In genomic region chr22:20809538-20810185, GRCh38 we compare ENCODE assay signal across 27 cellular contexts. TPM values are rescaled to one million over a fixed set of nuclear protein-coding genes. Genes with fewer than 3 reads are reported as not detected.
DNase-seq lines count a peak whose midpoint lies in the region; ATAC-seq and TF ChIP-seq lines count a peak whose summit lies in the region.
"Had no signal": no experiment of that assay in that cellular context is flagged by ENCODE, and none has a peak within 500 bp of the region (broad histone marks: within the 10 kb centered on the region; RNA-seq: fewer than 3 reads in every experiment).

No MANE protein-coding gene starts in this region.

- intact Hi-C loops in IMR-90 (cut with micrococcal nuclease) = loop anchor here (5.0 to 10.0 kb wide), 3 partner anchors 43 to 145 kb away; partner anchors contain the start of gene CRKL
- intact Hi-C loops in naive thymus-derived CD4-positive, alpha-beta T cell (cut with micrococcal nuclease) = loop anchor here in 1 of 2 donors (10.0 kb wide), 1 partner anchor 105 kb away; the partner anchor contains the start of gene CRKL
- intact Hi-C loops in esophagus muscularis mucosa (cut with DNase I) = no loop called here
- intact Hi-C loops in ovary (cut with DNase I) = no loop called here

- H4K8ac ChIP-seq in IMR-90 (ENCODE audit: low read depth in 2 of 2, low read length in 2 of 2) = no peak overlapping the region

- no peaks in the 10 kb centered on the region for H3K27me3 ChIP-seq in BLaER1 treated with 17β-estradiol and CSF1 and Interleukin-3, amounts not matched to agents 10 nM and 100 nM
- H3K27me3 ChIP-seq in IMR-90 (ENCODE audit: control insufficient read depth, insufficient read depth, low read length) (no peaks in the 10 kb centered on the region), esophagus muscularis mucosa (no peaks in the 10 kb centered on the region), ovary (no peaks in the 10 kb centered on the region)
- H3K27me3 ChIP-seq in naive thymus-derived CD4-positive, alpha-beta T cell (ENCODE audit: control insufficient read depth in 2 of 2, insufficient read depth in 2 of 2, low read length in 2 of 2) = no peaks in the 10 kb centered on the region
- H3K27me3 ChIP-seq: SJCRH30 had no signal

- H2BK15ac ChIP-seq in IMR-90 (ENCODE audit: low read depth, low read length) = no peak overlapping the region

- CTCF ChIA-PET in IMR-90 (lab: Yijun Ruan, JAX) = interaction anchor here (1.5 kb wide), 1 partner anchor 76 kb away, joined by 5 read pairs; no protein-coding TSS in a partner anchor
- CTCF ChIA-PET in naive thymus-derived CD4-positive, alpha-beta T cell (lab: Charles Lee) = interaction anchor here (0.8 kb wide), 1 partner anchor 391 kb away, joined by 10 read pairs; no protein-coding TSS in a partner anchor

- dilution Hi-C loops in IMR-90 (cut with HindIII; ENCODE audit: low sequenced_read_pairs, unreplicated experiment) = no loop called here

- H3K56ac ChIP-seq in IMR-90 (ENCODE audit: extremely low read depth, insufficient read depth, low read length) = no peak overlapping the region

- H3K9me3 Mint-ChIP-seq in activated naive CD8-positive, alpha-beta T cell treated with anti-CD3 and anti-CD28 coated beads for 36 hours = no peaks in the 10 kb centered on the region
- H3K9me3 Mint-ChIP-seq in naive thymus-derived CD4-positive, alpha-beta T cell = no peaks in the 10 kb centered on the region
- H3K9me3 Mint-ChIP-seq: CD8-positive, alpha-beta memory T cell had no signal

- TF ChIP-seq RAD21 in IMR-90 (IDR thresholded peaks at IDR 0.05; ENCODE audit: low read length) = no peak

- 0 out of 2 replicates have a peak overlapping the region, but pooled peaks have one; percentile 20 for H2BK20ac ChIP-seq in IMR-90 (ENCODE audit: low read depth, low read length)

- H3K9ac ChIP-seq in BLaER1 treated with 17β-estradiol and CSF1 and Interleukin-3, amounts not matched to agents 10 nM and 100 nM = peak overlapping the region in 7 of 11 experiments; percentile 7 to 68 (median 52); a peak in 13 of 22 replicates
- H3K9ac ChIP-seq in IMR-90 (ENCODE audit: low read depth, low read length) = no peak overlapping the region

- peaks cover 72 to 99% (median 86%) of the 10 kb centered on the region in 11 experiments for H3K36me3 ChIP-seq in BLaER1 treated with 17β-estradiol and CSF1 and Interleukin-3, amounts not matched to agents 10 nM and 100 nM
- H3K36me3 ChIP-seq in IMR-90 (ENCODE audit: control insufficient read depth, insufficient read depth, low read length) = peaks cover 33% of the 10 kb centered on the region
- H3K36me3 ChIP-seq in naive thymus-derived CD4-positive, alpha-beta T cell (ENCODE audit: control insufficient read depth in 2 of 3, insufficient read depth in 3 of 3, low read length in 3 of 3) = peaks cover 18 to 82% (median 22%) of the 10 kb centered on the region in 3 experiments
- H3K36me3 ChIP-seq in esophagus muscularis mucosa = peaks cover 62 to 100% (median 94%) of the 10 kb centered on the region in 4 donors
- no peaks in the 10 kb centered on the region for H3K36me3 ChIP-seq in ovary

- H3K4me1 Mint-ChIP-seq in activated naive CD8-positive, alpha-beta T cell treated with anti-CD3 and anti-CD28 coated beads for 36 hours = peaks cover 23% of the 10 kb centered on the region
- H3K4me1 Mint-ChIP-seq in naive thymus-derived CD4-positive, alpha-beta T cell = peaks cover 0 to 19% (median 11%) of the 10 kb centered on the region in 7 donors

- H2BK120ac ChIP-seq in IMR-90 (ENCODE audit: low read depth, low read length) = no peak overlapping the region

- peak overlapping the region; percentile 50; the same call in 1 of the 2 replicates for H2AK5ac ChIP-seq in IMR-90 (ENCODE audit: low read depth, low read length)

- WGBS in IMR-90 (ENCODE audit: extremely low coverage in 2 of 2, insufficient read length in 1 of 2), 2 experiments = no CpG with 5 or more reads among the region's 6 CpGs
- WGBS in esophagus muscularis mucosa = 90% methylated on average over 6 of the region's 6 CpGs
- 90 to 96% (median 93%) methylated on average over 6 of the region's 6 CpGs for WGBS in ovary, 3 donors

- peaks cover 11% of the 10 kb centered on the region for H3K9me1 ChIP-seq in IMR-90 (ENCODE audit: insufficient read depth, low read length)

- BruUV-seq in IMR-90 (replicated peaks; lab: Mats Ljungman, UMichigan) = no TSS peak

- peaks cover 16 to 63% (median 44%) of the 10 kb centered on the region in 10 experiments for H3K4me1 ChIP-seq in BLaER1 treated with 17β-estradiol and CSF1 and Interleukin-3, amounts not matched to agents 10 nM and 100 nM
- H3K4me1 ChIP-seq in IMR-90 (ENCODE audit: control insufficient read depth, insufficient read depth, low read length) = peaks cover 7% of the 10 kb centered on the region
- peaks cover 0 to 6% of the 10 kb centered on the region in 2 donors for H3K4me1 ChIP-seq in naive thymus-derived CD4-positive, alpha-beta T cell (ENCODE audit: control insufficient read depth in 2 of 2, insufficient read depth in 2 of 2, low read length in 2 of 2)
- H3K4me1 ChIP-seq in esophagus muscularis mucosa = no peaks in the 10 kb centered on the region
- no peaks in the 10 kb centered on the region for H3K4me1 ChIP-seq in ovary (ENCODE audit: insufficient read depth)
- H3K4me1 ChIP-seq: HAP-1 had no signal

- DNase-seq in IMR-90 = no peak
- no peak for DNase-seq in activated naive CD8-positive, alpha-beta T cell treated with anti-CD3 and anti-CD28 coated beads for 36 hours
- DNase-seq in naive thymus-derived CD4-positive, alpha-beta T cell = no peak
- DNase-seq in esophagus muscularis mucosa (ENCODE audit: extremely low spot score) = no peak
- no peak for DNase-seq in ovary
- no peak for DNase-seq in NCI-H2029 treated with DMSO at 0.1 percent for 48 hours (lab: John Stamatoyannopoulos, UW)
- no peak for DNase-seq in stimulated activated CD4-positive, alpha-beta T cell treated with anti-CD3 and anti-CD28 coated beads, Interleukin-2, amount 100 ng/mL, for 24 hours
- DNase-seq: C1 segment of cervical spinal cord, DMS 273 treated with DMSO at 0.1 percent for 48 hours, DMS79 treated with DMSO at 0.1 percent for 48 hours, GOT3, Kasumi-1, NCI-H1105 treated with DMSO at 0.1 percent for 48 hours, NCI-H146, NCI-H1930, NCI-H446, NCI-H524 treated with DMSO at 0.1 percent for 48 hours, NCI-H774, PC-9, SJCRH30 had no signal

- H3K4ac ChIP-seq in IMR-90 (ENCODE audit: low read depth, low read length) = peak overlapping the region; percentile 45; the same call in 1 of the 2 replicates

- H3K36me3 Mint-ChIP-seq in activated naive CD8-positive, alpha-beta T cell treated with anti-CD3 and anti-CD28 coated beads for 36 hours = peaks cover 31% of the 10 kb centered on the region
- H3K36me3 Mint-ChIP-seq in naive thymus-derived CD4-positive, alpha-beta T cell = peaks cover 5 to 60% (median 37%) of the 10 kb centered on the region in 5 donors

- peak overlapping the region; percentile 41; the same call in 1 of the 2 replicates for H4K91ac ChIP-seq in IMR-90 (ENCODE audit: insufficient read depth, low read depth, low read length)

- peak overlapping the region; percentile 48 to 91 (median 80); a peak in 21 of 22 replicates for H3K4me2 ChIP-seq in BLaER1 treated with 17β-estradiol and CSF1 and Interleukin-3, amounts not matched to agents 10 nM and 100 nM
- no peak overlapping the region for H3K4me2 ChIP-seq in IMR-90 (ENCODE audit: low read depth, low read length)
- H3K4me2 ChIP-seq: PC-9 had no signal

- no peak overlapping the region for H2AK9ac ChIP-seq in IMR-90 (replicated peaks; ENCODE audit: low read depth, low read length, poor library complexity)

- peak overlapping the region; percentile 77 for H3K27ac Mint-ChIP-seq in activated naive CD8-positive, alpha-beta T cell treated with anti-CD3 and anti-CD28 coated beads for 36 hours
- H3K27ac Mint-ChIP-seq in naive thymus-derived CD4-positive, alpha-beta T cell = peak overlapping the region in 4 of 9 donors; percentile 59 to 92 (median 80)

- in situ Hi-C loops in IMR-90 (cut with MboI; ENCODE audit: low sequenced_read_pairs) = loop anchor here (5.0 kb wide), 1 partner anchor 38 kb away; no protein-coding TSS in a partner anchor

- peaks cover 0 to 50% (median 15%) of the 10 kb centered on the region in 11 experiments; a peak in 14 of 22 replicates for H4K20me1 ChIP-seq in BLaER1 treated with 17β-estradiol and CSF1 and Interleukin-3, amounts not matched to agents 10 nM and 100 nM
- H4K20me1 ChIP-seq in IMR-90 (ENCODE audit: insufficient read depth, low read length) = no peaks in the 10 kb centered on the region

- H3K9me3 ChIP-seq in BLaER1 treated with 17β-estradiol and CSF1 and Interleukin-3, amounts not matched to agents 10 nM and 100 nM (replicated peaks in 1 of 11) = no peaks in the 10 kb centered on the region
- no peaks in the 10 kb centered on the region for H3K9me3 ChIP-seq in IMR-90 (ENCODE audit: control insufficient read depth, insufficient read depth, low read length)
- no peaks in the 10 kb centered on the region for H3K9me3 ChIP-seq in naive thymus-derived CD4-positive, alpha-beta T cell (ENCODE audit: control insufficient read depth in 2 of 3, low read length in 3 of 3)
- H3K9me3 ChIP-seq in esophagus muscularis mucosa = no peaks in the 10 kb centered on the region
- no peaks in the 10 kb centered on the region for H3K9me3 ChIP-seq in ovary
- H3K9me3 ChIP-seq: HAP-1, SJCRH30 had no signal

- H3K79me1 ChIP-seq in IMR-90 (ENCODE audit: low read depth in 1 of 2, low read length in 2 of 2) = peaks cover 5 to 26% of the 10 kb centered on the region in 2 experiments; a peak in 3 of 4 replicates

- TF ChIP-seq POLR2A in IMR-90 (IDR thresholded peaks at IDR 0.05; ENCODE audit: low read depth, low read length) = no peak
- no peak for TF ChIP-seq POLR2A in esophagus muscularis mucosa (IDR thresholded peaks at IDR 0.05; ENCODE audit: low read depth)
- no peak for TF ChIP-seq POLR2A in ovary (IDR thresholded peaks at IDR 0.05)

- H3K14ac ChIP-seq in IMR-90 (replicated peaks; ENCODE audit: low read depth, low read length) = no peak overlapping the region

- no peak overlapping the region for H3K23ac ChIP-seq in IMR-90 (ENCODE audit: low read depth, low read length)

- H3K4me3 ChIP-seq in BLaER1 treated with 17β-estradiol and CSF1 and Interleukin-3, amounts not matched to agents 10 nM and 100 nM = peak overlapping the region in 1 of 10 experiments; percentile 11; a peak in 2 of 20 replicates
- H3K4me3 ChIP-seq in IMR-90 (ENCODE audit: insufficient read depth, low read depth, low read length) = no peak overlapping the region
- H3K4me3 ChIP-seq in naive thymus-derived CD4-positive, alpha-beta T cell (ENCODE audit: low read length) = no peak overlapping the region
- H3K4me3 ChIP-seq in esophagus muscularis mucosa = no peak overlapping the region
- H3K4me3 ChIP-seq in ovary = no peak overlapping the region
- H3K4me3 ChIP-seq: HAP-1, PC-9, SJCRH30 had no signal

- H2AFZ ChIP-seq in IMR-90 (replicated peaks; ENCODE audit: low read length, poor library complexity) = no peak overlapping the region
- H2AFZ ChIP-seq: PC-9 had no signal

- H3K18ac ChIP-seq in IMR-90 (ENCODE audit: low read depth, low read length) = 0 out of 2 replicates have a peak overlapping the region, but pooled peaks have one; percentile 1

- H4K5ac ChIP-seq in IMR-90 (ENCODE audit: low read depth, low read length) = no peak overlapping the region

- H2BK5ac ChIP-seq in IMR-90 (ENCODE audit: low read depth, low read length, poor library complexity, severe bottlenecking) = no peak overlapping the region

- peak overlapping the region in 9 of 11 experiments; percentile 35 to 81 (median 70); a peak in 17 of 22 replicates for H3K27ac ChIP-seq in BLaER1 treated with 17β-estradiol and CSF1 and Interleukin-3, amounts not matched to agents 10 nM and 100 nM
- no peak overlapping the region for H3K27ac ChIP-seq in IMR-90 (ENCODE audit: insufficient read depth, low read length)
- H3K27ac ChIP-seq in naive thymus-derived CD4-positive, alpha-beta T cell (ENCODE audit: low read depth, low read length) = peak overlapping the region; percentile 36
- no peak overlapping the region for H3K27ac ChIP-seq in esophagus muscularis mucosa (replicated peaks in 1 of 4)
- no peak overlapping the region for H3K27ac ChIP-seq in ovary
- H3K27ac ChIP-seq: HL-60, PC-9, SJCRH30 had no signal

- TF ChIP-seq EP300 in esophagus muscularis mucosa (IDR thresholded peaks at IDR 0.05) (no peak), ovary (IDR thresholded peaks at IDR 0.05) (no peak)

- no peak overlapping the region for H3K4me3 Mint-ChIP-seq in activated naive CD8-positive, alpha-beta T cell treated with anti-CD3 and anti-CD28 coated beads for 36 hours
- H3K4me3 Mint-ChIP-seq in naive thymus-derived CD4-positive, alpha-beta T cell = no peak overlapping the region
- H3K4me3 Mint-ChIP-seq: CD8-positive, alpha-beta memory T cell had no signal

- ATAC-seq in IMR-90 (ENCODE audit: low read depth) = no peak
- no peak for ATAC-seq in naive thymus-derived CD4-positive, alpha-beta T cell
- ATAC-seq: Right ventricle myocardium inferior, SK-N-SH treated with all-trans-retinoic acid at 6 μM for 48 hours had no signal

- H3K27me3 Mint-ChIP-seq in activated naive CD8-positive, alpha-beta T cell treated with anti-CD3 and anti-CD28 coated beads for 36 hours = no peaks in the 10 kb centered on the region
- H3K27me3 Mint-ChIP-seq in naive thymus-derived CD4-positive, alpha-beta T cell = no peaks in the 10 kb centered on the region

- TF ChIP-seq CTCF in IMR-90 (conservative IDR thresholded peaks at IDR 0.05; ENCODE audit: low read depth, low read length) (no peak), esophagus muscularis mucosa (IDR thresholded peaks at IDR 0.05) (no peak), ovary (IDR thresholded peaks at IDR 0.05) (no peak)

- POLR2A ChIA-PET in IMR-90 (lab: Charles Lee; ENCODE audit: unreplicated experiment) = no interaction called here
- POLR2A ChIA-PET in naive thymus-derived CD4-positive, alpha-beta T cell (lab: Charles Lee) = interaction anchor here (1.0 kb wide), 1 partner anchor 9 kb away, joined by 4 read pairs; no protein-coding TSS in a partner anchor

RNA-seq across cellular contexts. Expression of gene SERPIND1, which starts 35.7 kb away (rescaled TPM):
- not detected in 2 replicates for total RNA-seq in IMR-90 (2012; rRNA removed)
- 0.06 and 0.12 TPM in 2 replicates for polyA plus RNA-seq in IMR-90 (2012; rRNA removed)
- polyA plus RNA-seq in IMR-90 (2012; cell fraction: cytosol; rRNA removed) = 0.07 and 0.10 TPM in 2 replicates
- polyA plus RNA-seq in IMR-90 (2012; cell fraction: nucleus; rRNA removed; ENCODE audit: low replicate concordance) = 0.05 and 0.07 TPM in 2 replicates
- not detected for total RNA-seq in activated naive CD8-positive, alpha-beta T cell treated with anti-CD3 and anti-CD28 coated beads for 36 hours
- not detected for total RNA-seq in naive thymus-derived CD4-positive, alpha-beta T cell
- polyA plus RNA-seq in naive thymus-derived CD4-positive, alpha-beta T cell = under 1 TPM; 0.09 to 0.10 TPM
- total RNA-seq in esophagus muscularis mucosa = under 1 TPM in 3 of 4 donors, not detected in 1; 0.46 to 0.83 (median 0.50) TPM
- total RNA-seq in ovary = 1 to 10 TPM in 3 of 7 donors, under 1 TPM in 4; 0.22 to 2.2 (median 0.61) TPM
- 1 to 10 TPM; 1.1 to 5.0 TPM for polyA plus RNA-seq in ovary
- total RNA-seq: CD8-positive, alpha-beta memory T cell; M059J; PC-9; Right ventricle myocardium inferior had no signal

RNA-seq across cellular contexts. Expression of gene PI4KA, which starts 48.9 kb away (rescaled TPM):
- total RNA-seq in IMR-90 (2012; rRNA removed) (16.8 and 18.6 TPM in 2 replicates), esophagus muscularis mucosa (100 to 1,000 TPM in 1 of 4 donors, 10 to 100 TPM in 3; 69.8 to 115 (median 82.3) TPM), ovary (10 to 100 TPM; 50.0 to 97.6 (median 66.7) TPM)
- polyA plus RNA-seq in IMR-90 (2012; rRNA removed) (35.5 and 39.3 TPM in 2 replicates), ovary (10 to 100 TPM; 30.6 to 36.9 TPM)
- polyA plus RNA-seq in IMR-90 (2012; cell fraction: cytosol; rRNA removed) = 20.8 and 29.0 TPM in 2 replicates
- 65.8 and 113 TPM in 2 replicates for polyA plus RNA-seq in IMR-90 (2012; cell fraction: nucleus; rRNA removed; ENCODE audit: low replicate concordance)
- total RNA-seq in activated naive CD8-positive, alpha-beta T cell treated with anti-CD3 and anti-CD28 coated beads for 36 hours = 10 to 100 TPM; 49.3 to 51.3 TPM
- total RNA-seq in naive thymus-derived CD4-positive, alpha-beta T cell = 100 to 1,000 TPM; 120 to 181 (median 168) TPM
- polyA plus RNA-seq in naive thymus-derived CD4-positive, alpha-beta T cell = 10 to 100 TPM; 40.1 to 91.7 TPM

RNA-seq across cellular contexts. Expression of gene SNAP29, which starts 49.1 kb away (rescaled TPM):
- 10.6 and 12.5 TPM in 2 replicates for total RNA-seq in IMR-90 (2012; rRNA removed)
- polyA plus RNA-seq in IMR-90 (2012; rRNA removed) = 29.5 and 30.0 TPM in 2 replicates
- polyA plus RNA-seq in IMR-90 (2012; cell fraction: cytosol; rRNA removed) = 11.1 and 11.3 TPM in 2 replicates
- polyA plus RNA-seq in IMR-90 (2012; cell fraction: nucleus; rRNA removed; ENCODE audit: low replicate concordance) = 3.2 and 13.2 TPM in 2 replicates
- total RNA-seq in activated naive CD8-positive, alpha-beta T cell treated with anti-CD3 and anti-CD28 coated beads for 36 hours = 10 to 100 TPM; 21.5 to 22.1 TPM
- 10 to 100 TPM; 15.2 to 32.8 (median 25.4) TPM for total RNA-seq in naive thymus-derived CD4-positive, alpha-beta T cell
- 10 to 100 TPM; 15.9 to 22.8 TPM for polyA plus RNA-seq in naive thymus-derived CD4-positive, alpha-beta T cell
- 10 to 100 TPM; 21.2 to 33.6 (median 26.4) TPM for total RNA-seq in esophagus muscularis mucosa
- total RNA-seq in ovary = 10 to 100 TPM; 12.1 to 25.1 (median 22.9) TPM
- polyA plus RNA-seq in ovary = 10 to 100 TPM; 12.0 to 58.6 TPM

Comparison
In these comparisons a context has a peak if more than half of its experiments do, and no peak if none do; other contexts are left out.
1. H3K27ac ChIP-seq: peak in BLaER1 treated with 17β-estradiol and CSF1 and Interleukin-3, amounts not matched to agents 10 nM and 100 nM (9 of 11) and naive thymus-derived CD4-positive, alpha-beta T cell (single experiment); none in IMR-90 (single experiment), esophagus muscularis mucosa (0 of 4) and ovary (0 of 2).